In the genomic region with DNA sequence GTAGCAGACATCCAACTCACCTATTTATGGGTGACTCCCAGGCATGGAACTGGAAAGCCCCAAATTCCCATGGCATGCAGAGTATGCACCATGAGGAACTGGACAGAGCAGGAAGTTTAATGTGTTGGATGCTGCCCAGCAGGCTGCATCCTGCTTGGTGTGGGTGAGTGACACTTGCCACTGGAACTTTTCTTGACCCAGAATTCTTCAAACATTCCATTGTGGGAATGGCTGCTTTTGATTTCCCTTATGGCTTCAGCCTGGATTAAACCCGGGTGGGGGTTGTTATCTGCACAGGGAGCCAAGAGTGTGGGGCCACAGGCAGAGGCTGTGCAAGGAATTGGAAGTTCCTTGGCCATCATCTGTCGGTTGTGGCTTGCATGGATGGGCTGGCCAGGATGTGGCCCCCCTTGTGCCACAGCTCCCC, we compare ENCODE assay signal across 15 cellular contexts. TPM values are rescaled to one million over a fixed set of nuclear protein-coding genes. Genes with fewer than 3 reads are reported as not detected.
DNase-seq lines count a peak whose midpoint lies in the region; ATAC-seq and TF ChIP-seq lines count a peak whose summit lies in the region.
"Had no signal": no experiment of that assay in that cellular context is flagged by ENCODE, and none has a peak within 500 bp of the region (broad histone marks: within the 10 kb centered on the region; RNA-seq: fewer than 3 reads in every experiment).

No MANE protein-coding gene starts in this region.

- H3K4me3 ChIP-seq in AG04449 (ENCODE audit: low read depth, low read length) (no peak overlapping the region), HFF-Myc (replicated peaks; ENCODE audit: low read depth, low read length) (no peak overlapping the region), brain microvascular endothelial cell (ENCODE audit: low read depth, low read length) (no peak overlapping the region)
- H3K4me3 ChIP-seq: colonic mucosa, esophagus squamous epithelium, suprapubic skin had no signal

- CTCF ChIA-PET in AG04449 (lab: Yijun Ruan, JAX) = interaction anchor here (1.2 to 1.7 kb wide), 2 partner anchors 8 to 142 kb away, joined by 3 to 8 read pairs; no protein-coding TSS in a partner anchor

- TF ChIP-seq CTCF in AG04449 (IDR thresholded peaks at IDR 0.05; ENCODE audit: insufficient read depth, low read length, missing control alignments) = no peak
- no peak for TF ChIP-seq CTCF in HFF-Myc (IDR thresholded peaks at IDR 0.05; ENCODE audit: low read depth, low read length, missing control alignments)
- TF ChIP-seq CTCF in brain microvascular endothelial cell (IDR thresholded peaks at IDR 0.05; ENCODE audit: low read depth, low read length, missing control alignments) = no peak

- H3K27ac ChIP-seq in brain microvascular endothelial cell = no peak overlapping the region
- H3K27ac ChIP-seq: colonic mucosa, esophagus squamous epithelium, suprapubic skin had no signal

- no peaks in the 10 kb centered on the region for H3K36me3 ChIP-seq in brain microvascular endothelial cell (replicated peaks)
- H3K36me3 ChIP-seq: colonic mucosa, esophagus squamous epithelium, suprapubic skin had no signal

- intact Hi-C loops in left cardiac atrium (cut with DNase I) = no loop called here

- H3K27me3 ChIP-seq in brain microvascular endothelial cell (replicated peaks) = no peaks in the 10 kb centered on the region
- H3K27me3 ChIP-seq: colonic mucosa, suprapubic skin had no signal

- ATAC-seq in left lobe of liver (peak; percentile 19), left cardiac atrium (no peak)
- ATAC-seq: HCT116 had no signal

- DNase-seq in AG04449 (ENCODE audit: low read depth, low spot score) = peak; percentile 26
- DNase-seq in HFF-Myc (ENCODE audit: extremely low read depth, low read depth) = peak; percentile 51
- peak; percentile 6 for DNase-seq in brain microvascular endothelial cell
- no peak for DNase-seq in left lobe of liver (ENCODE audit: low spot score)
- no peak for DNase-seq in stimulated activated CD4-positive, alpha-beta T cell treated with anti-CD3 and anti-CD28 coated beads, Interleukin-4, amount 100 ng/mL, for 1 hour
- no peak for DNase-seq in occipital lobe (lab: John Stamatoyannopoulos, UW)
- DNase-seq in left cardiac atrium = no peak
- DNase-seq in activated naive CD4-positive, alpha-beta T cell treated with Interleukin-2 at 50 U/mL for 16 hours = no peak
- DNase-seq: activated CD4-positive, CD25-positive, alpha-beta regulatory T cell; colonic mucosa; esophagus squamous epithelium; nucleus accumbens; stimulated activated CD4-positive, alpha-beta T cell treated with anti-CD3 and anti-CD28 coated beads, Interleukin-15, amount 100 ng/mL, for 24 hours had no signal

- POLR2A ChIA-PET in AG04449 (lab: Yijun Ruan, JAX) = no interaction called here

- in situ Hi-C loops in brain microvascular endothelial cell (cut with HindIII; ENCODE audit: low pct_ligation_motif_present, low sequenced_read_pairs) = no loop called here

RNA-seq across cellular contexts. Expression of gene BACE2, which starts 26.9 kb away (rescaled TPM):
- total RNA-seq in left lobe of liver (4.1 TPM), occipital lobe (8.6 TPM), left cardiac atrium (10 to 100 TPM; 22.6 to 39.5 TPM)

Comparison
In these comparisons a context has a peak if more than half of its experiments do, and no peak if none do; other contexts are left out.
1. DNase-seq: peak in AG04449 (single experiment), HFF-Myc (single experiment) and brain microvascular endothelial cell (single experiment); none in left lobe of liver (single experiment), stimulated activated CD4-positive, alpha-beta T cell treated with anti-CD3 and anti-CD28 coated beads, Interleukin-4, amount 100 ng/mL, for 1 hour (single experiment), occipital lobe (single experiment), left cardiac atrium (single experiment) and activated naive CD4-positive, alpha-beta T cell treated with Interleukin-2 at 50 U/mL for 16 hours (single experiment).